Comparison of ENCODE assay signal across 19 cellular contexts in genomic region chr4:1983053-1983845, GRCh38. TPM values are rescaled to one million over a fixed set of nuclear protein-coding genes. Genes with fewer than 3 reads are reported as not detected.
DNase-seq lines count a peak whose midpoint lies in the region; ATAC-seq, FAIRE-seq and TF ChIP-seq lines count a peak whose summit lies in the region.
"Had no signal": no experiment of that assay in that cellular context is flagged by ENCODE, and none has a peak within 500 bp of the region (broad histone marks: within the 10 kb centered on the region; RNA-seq: fewer than 3 reads in every experiment).

No MANE protein-coding gene starts in this region.

- H2BK12ac ChIP-seq in neuronal stem cell (ENCODE audit: low read length) = no peak overlapping the region

- TF ChIP-seq POLR2A in GM12892 (IDR thresholded peaks at IDR 0.05; ENCODE audit: low read depth, low read length) = peak; percentile 14; the same call in 1 of the 2 replicates
- TF ChIP-seq POLR2A in K562 (conservative IDR thresholded peaks at IDR 0.05) = no peak; the same call in none of the 2 replicates

- TF ChIP-seq RAD21 in K562 (CRISPR knock-in tag; conservative IDR thresholded peaks at IDR 0.05 in 1 of 2, IDR thresholded peaks at IDR 0.05 in 1 of 2) = no peak

- H3K4me2 ChIP-seq in K562 (ENCODE audit: insufficient read depth, low read length) (no peak overlapping the region), neuronal stem cell (ENCODE audit: insufficient read depth, low read length, poor library complexity, severe bottlenecking) (no peak overlapping the region)

- H2BK120ac ChIP-seq in neuronal stem cell (ENCODE audit: low read depth, low read length) = no peak overlapping the region

- no peak overlapping the region for H3K18ac ChIP-seq in neuronal stem cell (ENCODE audit: low read length)

- peaks cover 15% of the 10 kb centered on the region for H4K20me1 ChIP-seq in K562 (replicated peaks; ENCODE audit: control insufficient read depth, insufficient read depth, low read length)

- H3K4me3 ChIP-seq in Caco-2 (ENCODE audit: low read depth, low read length) (no peak overlapping the region), K562 (no peak overlapping the region), neuronal stem cell (ENCODE audit: low read length in 2 of 2) (no peak overlapping the region)
- H3K4me3 ChIP-seq: esophagus muscularis mucosa, right lobe of liver had no signal

- no peak overlapping the region for H3K27ac Mint-ChIP-seq in Caco-2 (ENCODE audit: unreplicated experiment)
- H3K27ac Mint-ChIP-seq: activated naive CD4-positive, alpha-beta T cell treated with anti-CD3 and anti-CD28 coated beads, Interleukin-2, amount 50 U/mL, for 24 hours; IgD-negative memory B cell had no signal

- no peaks in the 10 kb centered on the region for H3K27me3 Mint-ChIP-seq in Caco-2 (ENCODE audit: insufficient read depth, unreplicated experiment)
- H3K27me3 Mint-ChIP-seq: activated naive CD4-positive, alpha-beta T cell treated with anti-CD3 and anti-CD28 coated beads, Interleukin-2, amount 50 U/mL, for 24 hours; IgD-negative memory B cell had no signal

- H3K4ac ChIP-seq in neuronal stem cell (ENCODE audit: low read length) = no peak overlapping the region

- H4K8ac ChIP-seq in neuronal stem cell (ENCODE audit: low read depth, low read length) = peak overlapping the region; percentile 43

- peaks cover 98% of the 10 kb centered on the region for H3K36me3 Mint-ChIP-seq in Caco-2 (ENCODE audit: insufficient read depth, unreplicated experiment)

- intact Hi-C loops in Caco-2 (cut with micrococcal nuclease; ENCODE audit: unreplicated experiment) = loop anchor here (10.0 kb wide), 1 partner anchor 202 kb away; no protein-coding TSS in a partner anchor
- intact Hi-C loops in K562 (cut with micrococcal nuclease) = no loop called here

- TF ChIP-seq CTCF in Caco-2 (IDR thresholded peaks at IDR 0.05; ENCODE audit: insufficient read depth in 1 of 2, low read depth in 1 of 2, low read length in 1 of 2, severe bottlenecking in 1 of 2, unreplicated experiment in 1 of 2) = no peak
- no peak for TF ChIP-seq CTCF in K562 (IDR thresholded peaks at IDR 0.05 in 2 of 3, conservative IDR thresholded peaks at IDR 0.05 in 1 of 3; ENCODE audit: insufficient read depth in 2 of 3, low read depth in 1 of 3, low read length in 3 of 3)

- H3K4me1 Mint-ChIP-seq in Caco-2 (ENCODE audit: low read depth, unreplicated experiment) = no peaks in the 10 kb centered on the region
- H3K4me1 Mint-ChIP-seq: activated naive CD4-positive, alpha-beta T cell treated with anti-CD3 and anti-CD28 coated beads, Interleukin-2, amount 50 U/mL, for 24 hours had no signal

- no peaks in the 10 kb centered on the region for H3K9me3 ChIP-seq in Caco-2
- H3K9me3 ChIP-seq in K562 (replicated peaks; ENCODE audit: control insufficient read depth, insufficient read depth, low read depth, low read length) = no peaks in the 10 kb centered on the region
- no peaks in the 10 kb centered on the region for H3K9me3 ChIP-seq in neuronal stem cell (replicated peaks in 1 of 2; ENCODE audit: control insufficient read depth in 2 of 2, insufficient read depth in 1 of 2, low read depth in 1 of 2, low read length in 2 of 2)
- H3K9me3 ChIP-seq: esophagus muscularis mucosa, right lobe of liver had no signal

- H3K4me3 Mint-ChIP-seq in Caco-2 (ENCODE audit: unreplicated experiment) = no peak overlapping the region
- H3K4me3 Mint-ChIP-seq: activated naive CD4-positive, alpha-beta T cell treated with anti-CD3 and anti-CD28 coated beads, Interleukin-2, amount 50 U/mL, for 24 hours; IgD-negative memory B cell had no signal

- no peak overlapping the region for H3K14ac ChIP-seq in neuronal stem cell (ENCODE audit: low read length)

- POLR2A ChIA-PET in Caco-2 (lab: Charles Lee) (interaction anchor here (0.6 kb wide), 1 partner anchor 462 kb away, joined by 4 read pairs; no protein-coding TSS in a partner anchor), K562 (lab: Yijun Ruan, JAX) (interaction anchor here (0.8 kb wide), 1 partner anchor 63 kb away, joined by 5 read pairs; no protein-coding TSS in a partner anchor)

- no peak for TF ChIP-seq EP300 in K562 (IDR thresholded peaks at IDR 0.05; ENCODE audit: low read length)

- no peak for ATAC-seq in K562
- no peak for ATAC-seq in GM21367 (IDR thresholded peaks at IDR 0.05; ENCODE audit: unreplicated experiment)
- ATAC-seq: Panc1 had no signal

- H3K27me3 ChIP-seq in Caco-2 (replicated peaks; ENCODE audit: control insufficient read depth, insufficient read depth, low read length) (no peaks in the 10 kb centered on the region), K562 (ENCODE audit: control insufficient read depth in 2 of 2, insufficient read depth in 2 of 2, low read length in 2 of 2) (no peaks in the 10 kb centered on the region), neuronal stem cell (ENCODE audit: control insufficient read depth in 3 of 3, insufficient read depth in 3 of 3, low read depth in 1 of 3, low read length in 3 of 3) (no peaks in the 10 kb centered on the region)
- H3K27me3 ChIP-seq: esophagus muscularis mucosa, right lobe of liver had no signal

- H2AK5ac ChIP-seq in neuronal stem cell (ENCODE audit: low read depth, low read length) = no peak overlapping the region

- H3K9ac ChIP-seq in K562 (ENCODE audit: insufficient read depth in 1 of 2, low read depth in 2 of 2, low read length in 2 of 2) = no peak overlapping the region
- peak overlapping the region; percentile 50 for H3K9ac ChIP-seq in neuronal stem cell (ENCODE audit: low read depth, low read length, poor library complexity)

- no peak overlapping the region for H2BK5ac ChIP-seq in neuronal stem cell (ENCODE audit: low read length)

- peaks cover 5% of the 10 kb centered on the region for H3K36me3 ChIP-seq in Caco-2 (ENCODE audit: control insufficient read depth, insufficient read depth, low read length)
- H3K36me3 ChIP-seq in K562 (ENCODE audit: control insufficient read depth, insufficient read depth, low read length) = peaks cover 98% of the 10 kb centered on the region
- H3K36me3 ChIP-seq in neuronal stem cell (replicated peaks in 1 of 2; ENCODE audit: control insufficient read depth in 2 of 2, insufficient read depth in 2 of 2, low read length in 2 of 2) = peaks cover 62 to 100% of the 10 kb centered on the region in 2 donors

- no peak overlapping the region for H2BK15ac ChIP-seq in neuronal stem cell (ENCODE audit: low read length)

- H2AFZ ChIP-seq in K562 (ENCODE audit: low read depth, low read length) (no peak overlapping the region), neuronal stem cell (ENCODE audit: low read length) (no peak overlapping the region)

- H3K27ac ChIP-seq in K562 (ENCODE audit: extremely low read depth, low read depth, low read length) (no peak overlapping the region), neuronal stem cell (replicated peaks; ENCODE audit: low read length) (no peak overlapping the region)
- H3K27ac ChIP-seq: esophagus muscularis mucosa, right lobe of liver had no signal

- no peaks in the 10 kb centered on the region for H3K9me1 ChIP-seq in K562 (ENCODE audit: control insufficient read depth, insufficient read depth, low read length)

- WGBS in K562 (ENCODE audit: insufficient coverage, low coverage, missing lambda C conversion rate) = 94% methylated on average over 27 of the region's 34 CpGs
- WGBS in neuronal stem cell (ENCODE audit: extremely low coverage in 2 of 2, insufficient read length in 2 of 2, insufficient replicate concordance in 1 of 2), 2 donors = no CpG with 5 or more reads among the region's 34 CpGs

- BruUV-seq in Caco-2 (replicated peaks; lab: Mats Ljungman, UMichigan) = TSS peak; percentile 45
- no TSS peak for BruUV-seq in K562 (replicated peaks; lab: Mats Ljungman, UMichigan)

- DNase-seq in Caco-2 (no peak), GM12892 (ENCODE audit: insufficient read length) (no peak), K562 (ENCODE audit: extremely low read depth in 1 of 4, low spot score in 3 of 4) (no peak), neuronal stem cell (ENCODE audit: low spot score) (no peak), NCI-H774 (lab: John Stamatoyannopoulos, UW) (no peak), dermis blood vessel endothelial cell (no peak)
- DNase-seq: EL, left cardiac atrium, MM.1S, NCI-H1694, NCI-H748 treated with DMSO at 0.1 percent for 48 hours, occipital lobe, T-helper 9 cell had no signal

- in situ Hi-C loops in K562 (cut with MboI) = no loop called here

- H3K79me1 ChIP-seq in neuronal stem cell (ENCODE audit: low read depth, low read length) = peaks cover 9% of the 10 kb centered on the region

- FAIRE-seq in GM12892 (lab: Jason Lieb, UNC) (no peak), K562 (lab: Jason Lieb, UNC) (no peak)

- H3K23ac ChIP-seq in neuronal stem cell (ENCODE audit: low read depth, low read length, poor library complexity) = peak overlapping the region; percentile 85

- peak overlapping the region; percentile 72 for H4K91ac ChIP-seq in neuronal stem cell (ENCODE audit: low read depth, low read length, poor library complexity)

- no peaks in the 10 kb centered on the region for H3K4me1 ChIP-seq in Caco-2
- H3K4me1 ChIP-seq in K562 (replicated peaks in 1 of 2; ENCODE audit: control insufficient read depth in 2 of 2, insufficient read depth in 2 of 2, low read length in 2 of 2) = peaks cover 2 to 53% of the 10 kb centered on the region in 2 experiments; a peak in 4 of 5 replicates
- H3K4me1 ChIP-seq in neuronal stem cell (ENCODE audit: control insufficient read depth in 2 of 2, insufficient read depth in 1 of 2, low read depth in 1 of 2, low read length in 2 of 2) = no peaks in the 10 kb centered on the region
- H3K4me1 ChIP-seq: right lobe of liver had no signal

- CTCF ChIA-PET in Caco-2 (lab: Charles Lee) = no interaction called here
- CTCF ChIA-PET in K562 (lab: Yijun Ruan, JAX; ENCODE audit: low intra/inter-chr PET ratio) = no interaction called here

- H3K9me3 Mint-ChIP-seq in Caco-2 (ENCODE audit: unreplicated experiment) = no peaks in the 10 kb centered on the region
- H3K9me3 Mint-ChIP-seq: activated naive CD4-positive, alpha-beta T cell treated with anti-CD3 and anti-CD28 coated beads, Interleukin-2, amount 50 U/mL, for 24 hours; IgD-negative memory B cell had no signal

- no peaks in the 10 kb centered on the region for H3K79me2 ChIP-seq in K562 (ENCODE audit: control insufficient read depth, insufficient read depth, low read length)

RNA-seq across cellular contexts. Expression of gene NELFA, which starts 25.5 kb away (rescaled TPM):
- total RNA-seq in Caco-2 (2022) = 47.7 and 53.0 TPM in 2 replicates
- 15.9 TPM for polyA plus RNA-seq in GM12892 (2012; ENCODE audit: missing spikeins)
- 38.8 and 78.3 TPM in 2 replicates for total RNA-seq in K562 (2011; cell fraction: chromatin; rRNA removed; ENCODE audit: low replicate concordance)
- total RNA-seq in K562 (2011; cell fraction: nucleolus; rRNA removed) = 62.0 and 74.4 TPM in 2 replicates
- 44.5 and 47.7 TPM in 2 replicates for total RNA-seq in K562 (2011; cell fraction: nucleoplasm; rRNA removed)
- total RNA-seq in K562 (2014; rRNA removed) = 29.1 and 33.3 TPM in 2 replicates
- total RNA-seq in K562 (2014; rRNA removed; fragmentation: Illumina TruSeq; extraction: Trizol) = 10.6 and 12.0 TPM in 2 replicates
- 16.4 and 18.9 TPM in 2 replicates for total RNA-seq in K562 (2015; rRNA removed; fragmentation: Illumina TruSeq; extraction: Trizol)
- 59.6 and 63.0 TPM in 2 replicates for total RNA-seq in K562 (2021)
- 12.9 and 28.3 TPM in 2 replicates for polyA plus RNA-seq in K562 (2011; rRNA removed)
- 19.0 and 31.9 TPM in 2 replicates for polyA plus RNA-seq in K562 (2011; cell fraction: cytosol; rRNA removed)
- 59.7 and 83.0 TPM in 2 replicates for polyA plus RNA-seq in K562 (2011; cell fraction: nucleus; rRNA removed)
- 44.5 and 46.5 TPM in 2 replicates for polyA plus RNA-seq in K562 (2012)
- polyA plus RNA-seq in K562 (2014; fragmentation: Illumina TruSeq; extraction: Trizol) = 14.8 and 32.1 TPM in 2 replicates
- polyA plus RNA-seq in K562 (2014; fragmentation: Nextera tagmentation; extraction: Ambion mirVana) = 1 to 10 TPM in 1 of 2 experiments, under 1 TPM in 1; 0.76 to 1.4 TPM
- polyA plus RNA-seq in K562 (2014; rRNA removed) = 33.6 and 36.5 TPM in 2 replicates
- 7.8 and 9.9 TPM in 2 replicates for polyA minus RNA-seq in K562 (2011; rRNA and poly(A)+ RNA removed)
- 26.9 and 38.7 TPM in 2 replicates for polyA minus RNA-seq in K562 (2011; cell fraction: cytosol; rRNA and poly(A)+ RNA removed)
- 48.3 and 117 TPM in 2 replicates for polyA minus RNA-seq in K562 (2011; cell fraction: nucleus; rRNA and poly(A)+ RNA removed)
- 42.9 TPM for polyA plus RNA-seq in neuronal stem cell (2013, experiment 1 of 2)
- polyA plus RNA-seq in neuronal stem cell (2013, experiment 2 of 2) = 44.3 TPM
- 13.8 and 17.0 TPM in 2 replicates for total RNA-seq in dermis blood vessel endothelial cell
